In genomic region chr3:54262541-54262940, GRCh38 we compare ENCODE assay signal across 12 cellular contexts.
"Had no signal": no experiment of that assay in that cellular context is flagged by ENCODE, and none has a peak within 500 bp of the region (broad histone marks: within the 10 kb centered on the region; RNA-seq: fewer than 3 reads in every experiment).

No MANE protein-coding gene starts in this region.

- H3K27ac ChIP-seq: adrenal gland, esophagus muscularis mucosa, neutrophil, thyroid gland, uterus had no signal

- H3K27me3 ChIP-seq: esophagus muscularis mucosa, thyroid gland, uterus had no signal

- ATAC-seq: naive thymus-derived CD8-positive, alpha-beta T cell had no signal

- H3K27ac Mint-ChIP-seq: activated T-helper 2 cell treated with anti-CD3 and anti-CD28 coated beads, Interferon-gamma antibody, Interleukin-2, Interleukin-4, amounts not matched to agents 10 μg/mL and 5 μg/mL and 100 μg/mL, durations not matched to agents 14 hours and 24 hours and 36 hours; naive thymus-derived CD8-positive, alpha-beta T cell had no signal

- H3K36me3 ChIP-seq: adrenal gland, esophagus muscularis mucosa, neutrophil, thyroid gland, uterus had no signal

- H3K9me3 ChIP-seq: adrenal gland, esophagus muscularis mucosa, neutrophil, thyroid gland, uterus had no signal

- H3K4me3 ChIP-seq: adrenal gland, esophagus muscularis mucosa, lung, thyroid gland, uterus had no signal

- DNase-seq: activated naive CD4-positive, alpha-beta T cell treated with anti-CD3 and anti-CD28 coated beads, Interleukin-2, amount 50 U/mL, for 16 hours; left cardiac atrium; naive thymus-derived CD8-positive, alpha-beta T cell; posterior cingulate gyrus; small intestine; thyroid gland; uterus had no signal

- H3K4me1 Mint-ChIP-seq: naive thymus-derived CD8-positive, alpha-beta T cell had no signal

- H3K9me3 Mint-ChIP-seq: activated T-helper 2 cell treated with anti-CD3 and anti-CD28 coated beads, Interferon-gamma antibody, Interleukin-2, Interleukin-4, amounts not matched to agents 10 μg/mL and 5 μg/mL and 100 μg/mL, durations not matched to agents 14 hours and 24 hours and 36 hours had no signal

- H3K4me1 ChIP-seq: adrenal gland, esophagus muscularis mucosa, thyroid gland, uterus had no signal

- H3K4me3 Mint-ChIP-seq: naive thymus-derived CD8-positive, alpha-beta T cell had no signal
